ENCODE assay signal across 2 cellular contexts in genomic region chr15:68885070-68885469, GRCh38.
TF ChIP-seq lines count a peak whose summit lies in the region.

No MANE protein-coding gene starts in this region.

TF ChIP-seq in Ishikawa, 13 proteins besides CTCF, POLR2A, EP300 and RAD21 (continued from another document):
- TF ChIP-seq, protein P1, sequence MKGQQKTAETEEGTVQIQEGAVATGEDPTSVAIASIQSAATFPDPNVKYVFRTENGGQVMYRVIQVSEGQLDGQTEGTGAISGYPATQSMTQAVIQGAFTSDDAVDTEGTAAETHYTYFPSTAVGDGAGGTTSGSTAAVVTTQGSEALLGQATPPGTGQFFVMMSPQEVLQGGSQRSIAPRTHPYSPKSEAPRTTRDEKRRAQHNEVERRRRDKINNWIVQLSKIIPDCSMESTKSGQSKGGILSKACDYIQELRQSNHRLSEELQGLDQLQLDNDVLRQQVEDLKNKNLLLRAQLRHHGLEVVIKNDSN (IDR thresholded peaks at IDR 0.05), result no peak
- TF ChIP-seq YY1 (IDR thresholded peaks at IDR 0.05; ENCODE audit: low read depth), result no peak
- no peak for TF ChIP-seq EGR1 (IDR thresholded peaks at IDR 0.05)
- TF ChIP-seq ZBTB7A (IDR thresholded peaks at IDR 0.05; ENCODE audit: low read depth), result peak; percentile 91; the same call in 1 of the 2 replicates
- no peak for TF ChIP-seq CREB1 (IDR thresholded peaks at IDR 0.05; ENCODE audit: low read depth)
- TF ChIP-seq CEBPB (IDR thresholded peaks at IDR 0.05), result peak; percentile 99
- peak; percentile 85 for TF ChIP-seq TCF12 (IDR thresholded peaks at IDR 0.05; ENCODE audit: low read depth)
- TF ChIP-seq TAF1 (IDR thresholded peaks at IDR 0.05; ENCODE audit: low read depth), result no peak
- peak; percentile 81 for TF ChIP-seq FOXM1 (IDR thresholded peaks at IDR 0.05; ENCODE audit: borderline replicate concordance, low read depth)
- no peak for TF ChIP-seq REST (IDR thresholded peaks at IDR 0.05; ENCODE audit: low read depth)
- TF ChIP-seq NFIC (IDR thresholded peaks at IDR 0.05), result peak; percentile 93

TF ChIP-seq in H1, 55 proteins besides CTCF, POLR2A, EP300 and RAD21 (continued from another document):
- TF ChIP-seq SP1 (IDR thresholded peaks at IDR 0.05; ENCODE audit: low read depth, low read length), result peak; percentile 54; the same call in 1 of the 2 replicates
- no peak for TF ChIP-seq TAF1 (IDR thresholded peaks at IDR 0.05; ENCODE audit: low read depth, low read length)
